Comparison of ENCODE assay signal across 33 cellular contexts in genomic region chr12:83865431-83865830, GRCh38.
"Had no signal": no experiment of that assay in that cellular context is flagged by ENCODE, and none has a peak within 500 bp of the region (broad histone marks: within the 10 kb centered on the region; RNA-seq: fewer than 3 reads in every experiment).

No MANE protein-coding gene starts in this region.

- DNase-seq: activated B cell treated with CpG ODN at 0.5 μM for 24 hours; activated CD4-positive, alpha-beta T cell treated with anti-CD3 and anti-CD28 coated beads for 36 hours; activated CD4-positive, alpha-beta T cell treated with anti-CD3 and anti-CD28 coated beads, Interleukin-2, amount 50 U/mL, for 4 hours; activated CD8-positive, alpha-beta memory T cell treated with anti-CD3 and anti-CD28 coated beads for 24 hours; activated CD8-positive, alpha-beta memory T cell treated with anti-CD3 and anti-CD28 coated beads, Interleukin-2, amount 50 U/mL, for 4 hours; activated T-cell treated with anti-CD3 and anti-CD28 coated beads, Interleukin-2, amount 50 U/mL, for 24 hours; adrenal gland; effector CD4-positive, alpha-beta T cell; head of caudate nucleus; islet precursor cell; naive thymus-derived CD4-positive, alpha-beta T cell; occipital lobe; posterior cingulate gyrus; retina; sigmoid colon; stimulated activated CD4-positive, alpha-beta T cell treated with anti-CD3 and anti-CD28 coated beads, Interleukin-15, amount 100 ng/mL, for 24 hours; stomach; T-helper 9 cell; transverse colon had no signal

- H3K4me2 ChIP-seq: smooth muscle cell had no signal

- H3K9me3 ChIP-seq: adrenal gland, ascending aorta, esophagus muscularis mucosa, gastroesophageal sphincter, sigmoid colon, stomach, transverse colon, vagina had no signal

- H3K4me3 ChIP-seq: adrenal gland, ascending aorta, cardiac muscle cell, esophagus muscularis mucosa, gastroesophageal sphincter, lung, sigmoid colon, smooth muscle cell, stomach, transverse colon, vagina had no signal

- H3K36me3 ChIP-seq: adrenal gland, ascending aorta, cardiac muscle cell, esophagus muscularis mucosa, gastroesophageal sphincter, sigmoid colon, stomach, transverse colon, vagina had no signal

- H3K27me3 ChIP-seq: adrenal gland, ascending aorta, cardiac muscle cell, esophagus muscularis mucosa, gastroesophageal sphincter, sigmoid colon, stomach, transverse colon, vagina had no signal

- H3K36me3 Mint-ChIP-seq: activated naive CD8-positive, alpha-beta T cell; naive thymus-derived CD4-positive, alpha-beta T cell; stimulated activated memory B cell treated with anti-CD40 and anti-IgM and Interleukin-4, amounts not matched to agents 10 μg/mL and 1 μg/mL and 100 μg/mL, for 72 hours had no signal

- H3K27ac ChIP-seq: adrenal gland, ascending aorta, cardiac muscle cell, esophagus muscularis mucosa, gastroesophageal sphincter, sigmoid colon, stomach, transverse colon, vagina had no signal

- ATAC-seq: activated CD4-positive, alpha-beta T cell treated with anti-CD3 and anti-CD28 coated beads for 36 hours; activated T-helper 17 cell treated with anti-CD3 and anti-CD28 coated beads, Interleukin-2, amount 50 U/mL, for 72 hours; gastroesophageal sphincter; left lobe of liver; naive thymus-derived CD4-positive, alpha-beta T cell; stimulated activated memory B cell treated with anti-CD40 and anti-IgM and Interleukin-4, amounts not matched to agents 10 μg/mL and 1 μg/mL and 100 μg/mL, for 72 hours had no signal

- H3K27ac Mint-ChIP-seq: activated B cell treated with CpG ODN at 0.5 μM for 24 hours; activated CD4-positive, alpha-beta T cell treated with anti-CD3 and anti-CD28 coated beads for 36 hours; activated naive CD8-positive, alpha-beta T cell; activated T-cell treated with anti-CD3 and anti-CD28 coated beads, Interleukin-2, amount 50 U/mL, for 24 hours; activated T-helper 17 cell treated with anti-CD3 and anti-CD28 coated beads, Interleukin-2, amount 50 U/mL, for 72 hours; dendritic cell treated with granulocyte-macrophage colony-stimulating factor and Interleukin-4, amounts not matched to agents 40 ng/mL and 50 ng/mL, for 4 days; naive thymus-derived CD4-positive, alpha-beta T cell; stimulated activated memory B cell treated with anti-CD40 and anti-IgM and Interleukin-4, amounts not matched to agents 10 μg/mL and 1 μg/mL and 100 μg/mL, for 72 hours had no signal

- H3K4me1 Mint-ChIP-seq: activated B cell treated with CpG ODN at 0.5 μM for 24 hours; activated CD4-positive, alpha-beta T cell treated with anti-CD3 and anti-CD28 coated beads for 36 hours; activated T-helper 17 cell treated with anti-CD3 and anti-CD28 coated beads, Interleukin-2, amount 50 U/mL, for 72 hours; naive thymus-derived CD4-positive, alpha-beta T cell; neural crest cell; stimulated activated memory B cell treated with anti-CD40 and anti-IgM and Interleukin-4, amounts not matched to agents 10 μg/mL and 1 μg/mL and 100 μg/mL, for 72 hours had no signal

- H3K9me3 Mint-ChIP-seq: activated T-helper 17 cell treated with anti-CD3 and anti-CD28 coated beads, Interleukin-2, amount 50 U/mL, for 72 hours; dendritic cell treated with granulocyte-macrophage colony-stimulating factor and Interleukin-4, amounts not matched to agents 40 ng/mL and 50 ng/mL, for 4 days; stimulated activated memory B cell treated with anti-CD40 and anti-IgM and Interleukin-4, amounts not matched to agents 10 μg/mL and 1 μg/mL and 100 μg/mL, for 72 hours had no signal

- H3K27me3 Mint-ChIP-seq: activated B cell treated with CpG ODN at 0.5 μM for 24 hours; activated CD4-positive, alpha-beta T cell treated with anti-CD3 and anti-CD28 coated beads for 36 hours; activated naive CD8-positive, alpha-beta T cell; activated T-cell treated with anti-CD3 and anti-CD28 coated beads, Interleukin-2, amount 50 U/mL, for 24 hours; activated T-helper 17 cell treated with anti-CD3 and anti-CD28 coated beads, Interleukin-2, amount 50 U/mL, for 72 hours; dendritic cell treated with granulocyte-macrophage colony-stimulating factor and Interleukin-4, amounts not matched to agents 40 ng/mL and 50 ng/mL, for 4 days; naive thymus-derived CD4-positive, alpha-beta T cell; stimulated activated memory B cell treated with anti-CD40 and anti-IgM and Interleukin-4, amounts not matched to agents 10 μg/mL and 1 μg/mL and 100 μg/mL, for 72 hours had no signal

- FAIRE-seq: endometrium had no signal

- H3K4me3 Mint-ChIP-seq: activated B cell treated with CpG ODN at 0.5 μM for 24 hours; activated CD4-positive, alpha-beta T cell treated with anti-CD3 and anti-CD28 coated beads for 36 hours; activated naive CD8-positive, alpha-beta T cell; activated T-cell treated with anti-CD3 and anti-CD28 coated beads, Interleukin-2, amount 50 U/mL, for 24 hours; activated T-helper 17 cell treated with anti-CD3 and anti-CD28 coated beads, Interleukin-2, amount 50 U/mL, for 72 hours; dendritic cell treated with granulocyte-macrophage colony-stimulating factor and Interleukin-4, amounts not matched to agents 40 ng/mL and 50 ng/mL, for 4 days; naive thymus-derived CD4-positive, alpha-beta T cell; neural crest cell; stimulated activated memory B cell treated with anti-CD40 and anti-IgM and Interleukin-4, amounts not matched to agents 10 μg/mL and 1 μg/mL and 100 μg/mL, for 72 hours had no signal

- H3K4me1 ChIP-seq: adrenal gland, ascending aorta, esophagus muscularis mucosa, gastroesophageal sphincter, sigmoid colon, stomach, transverse colon, vagina had no signal
